ENCODE assay signal across 9 cellular contexts in genomic region chr3:146640955-146641867, GRCh38. TPM values are rescaled to one million over a fixed set of nuclear protein-coding genes. Genes with fewer than 3 reads are reported as not detected.
DNase-seq lines count a peak whose midpoint lies in the region; ATAC-seq, FAIRE-seq and TF ChIP-seq lines count a peak whose summit lies in the region.
"Had no signal": no experiment of that assay in that cellular context is flagged by ENCODE, and none has a peak within 500 bp of the region (broad histone marks: within the 10 kb centered on the region; RNA-seq: fewer than 3 reads in every experiment).

No MANE protein-coding gene starts in this region.

- peak; percentile 39 for ATAC-seq in CD4-positive, alpha-beta T cell (ENCODE audit: poor library complexity)
- ATAC-seq in HG02970 (IDR thresholded peaks at IDR 0.05; ENCODE audit: low FRiP score, unreplicated experiment) (peak; percentile 66), upper lobe of right lung (peak; percentile 61)
- ATAC-seq in activated CD8-positive, alpha-beta T cell treated with anti-CD3 and anti-CD28 coated beads for 36 hours: peak; percentile 70

- peak; percentile 22 for TF ChIP-seq CTCF in CD4-positive, alpha-beta T cell (IDR thresholded peaks at IDR 0.05)
- peak; percentile 59 for TF ChIP-seq CTCF in activated CD8-positive, alpha-beta T cell treated with anti-CD3 and anti-CD28 coated beads for 36 hours (IDR thresholded peaks at IDR 0.05)
- TF ChIP-seq CTCF in upper lobe of right lung (IDR thresholded peaks at IDR 0.05) (peak; percentile 48), tibial artery (IDR thresholded peaks at IDR 0.05) (no peak)

- H3K4me3 ChIP-seq in upper lobe of right lung (no peak overlapping the region), tibial artery (no peak overlapping the region)

- H3K27ac Mint-ChIP-seq in CD4-positive, alpha-beta T cell: no peak overlapping the region
- no peak overlapping the region for H3K27ac Mint-ChIP-seq in activated CD8-positive, alpha-beta T cell treated with anti-CD3 and anti-CD28 coated beads for 36 hours
- H3K27ac Mint-ChIP-seq in immature natural killer cell: no peak overlapping the region
- H3K27ac Mint-ChIP-seq: activated B cell treated with CpG ODN at 0.5 μM for 24 hours had no signal

- H3K36me3 ChIP-seq in upper lobe of right lung: no peaks in the 10 kb centered on the region
- H3K36me3 ChIP-seq in tibial artery: no peaks in the 10 kb centered on the region

- no peaks in the 10 kb centered on the region for H3K27me3 Mint-ChIP-seq in CD4-positive, alpha-beta T cell
- H3K27me3 Mint-ChIP-seq in activated CD8-positive, alpha-beta T cell treated with anti-CD3 and anti-CD28 coated beads for 36 hours: peaks cover 4% of the 10 kb centered on the region
- peaks cover under 1 to 4% (median 2%) of the 10 kb centered on the region in 3 donors for H3K27me3 Mint-ChIP-seq in immature natural killer cell (ENCODE audit: low read depth in 3 of 3)
- H3K27me3 Mint-ChIP-seq: activated B cell treated with CpG ODN at 0.5 μM for 24 hours had no signal

- no peaks in the 10 kb centered on the region for H3K36me3 Mint-ChIP-seq in CD4-positive, alpha-beta T cell (ENCODE audit: low read depth)
- H3K36me3 Mint-ChIP-seq in activated CD8-positive, alpha-beta T cell treated with anti-CD3 and anti-CD28 coated beads for 36 hours (ENCODE audit: low read depth): no peaks in the 10 kb centered on the region
- no peaks in the 10 kb centered on the region for H3K36me3 Mint-ChIP-seq in immature natural killer cell

- H3K4me1 ChIP-seq in upper lobe of right lung (no peaks in the 10 kb centered on the region), tibial artery (no peaks in the 10 kb centered on the region)

- CTCF ChIA-PET in CD4-positive, alpha-beta T cell (lab: Charles Lee): no interaction called here
- CTCF ChIA-PET in activated CD8-positive, alpha-beta T cell treated with anti-CD3 and anti-CD28 coated beads for 36 hours (lab: Charles Lee): interaction anchor here (0.6 to 1.8 kb wide), 4 partner anchors 10 to 576 kb away, joined by 3 to 5 read pairs (median 4); no protein-coding TSS in a partner anchor

- POLR2A ChIA-PET in CD4-positive, alpha-beta T cell (lab: Charles Lee): no interaction called here
- POLR2A ChIA-PET in activated CD8-positive, alpha-beta T cell treated with anti-CD3 and anti-CD28 coated beads for 36 hours (lab: Charles Lee): no interaction called here

- DNase-seq in CD4-positive, alpha-beta T cell: no peak
- DNase-seq in GM18507 (ENCODE audit: extremely low spot score, insufficient read length, low read depth): no peak
- peak; percentile 69 for DNase-seq in NCI-H146 treated with DMSO at 0.1 percent for 48 hours (lab: John Stamatoyannopoulos, UW; ENCODE audit: unreplicated experiment)
- peak; percentile 15 for DNase-seq in activated CD8-positive, alpha-beta T cell treated with anti-CD3 and anti-CD28 coated beads for 36 hours
- peak in 2 of 3 donors; percentile 3 to 5 for DNase-seq in immature natural killer cell
- DNase-seq in upper lobe of right lung: no peak
- no peak for DNase-seq in tibial artery
- DNase-seq: activated B cell treated with CpG ODN at 0.5 μM for 24 hours had no signal

- H3K27me3 ChIP-seq in CD4-positive, alpha-beta T cell (ENCODE audit: control insufficient read depth, insufficient read depth, low read length): no peaks in the 10 kb centered on the region
- H3K27me3 ChIP-seq in upper lobe of right lung: no peaks in the 10 kb centered on the region
- H3K27me3 ChIP-seq in tibial artery: no peaks in the 10 kb centered on the region

- intact Hi-C loops in CD4-positive, alpha-beta T cell (cut with DNase I, micrococcal nuclease): loop anchor here in 1 of 2 experiments (5.0 kb wide), 1 partner anchor 424 kb away; no protein-coding TSS in a partner anchor
- intact Hi-C loops in activated CD8-positive, alpha-beta T cell treated with anti-CD3 and anti-CD28 coated beads for 36 hours (cut with micrococcal nuclease): loop anchor here (5.0 kb wide), 1 partner anchor 424 kb away; no protein-coding TSS in a partner anchor
- intact Hi-C loops in upper lobe of right lung (cut with DNase I): no loop called here
- intact Hi-C loops in tibial artery (cut with DNase I; ENCODE audit: low total_unique reads): loop anchor here (10.0 kb wide), 1 partner anchor 426 kb away; no protein-coding TSS in a partner anchor

- no peak overlapping the region for H3K4me3 Mint-ChIP-seq in CD4-positive, alpha-beta T cell
- H3K4me3 Mint-ChIP-seq in activated CD8-positive, alpha-beta T cell treated with anti-CD3 and anti-CD28 coated beads for 36 hours: no peak overlapping the region
- no peak overlapping the region for H3K4me3 Mint-ChIP-seq in immature natural killer cell
- H3K4me3 Mint-ChIP-seq: activated B cell treated with CpG ODN at 0.5 μM for 24 hours had no signal

- H3K9me3 ChIP-seq in CD4-positive, alpha-beta T cell (ENCODE audit: control insufficient read depth, low read length): no peaks in the 10 kb centered on the region
- H3K9me3 ChIP-seq in upper lobe of right lung: no peaks in the 10 kb centered on the region
- no peaks in the 10 kb centered on the region for H3K9me3 ChIP-seq in tibial artery

- H3K4me1 Mint-ChIP-seq in CD4-positive, alpha-beta T cell (ENCODE audit: low read depth): no peaks in the 10 kb centered on the region
- H3K4me1 Mint-ChIP-seq in activated CD8-positive, alpha-beta T cell treated with anti-CD3 and anti-CD28 coated beads for 36 hours (ENCODE audit: low read depth): no peaks in the 10 kb centered on the region
- no peaks in the 10 kb centered on the region for H3K4me1 Mint-ChIP-seq in immature natural killer cell
- H3K4me1 Mint-ChIP-seq: activated B cell treated with CpG ODN at 0.5 μM for 24 hours had no signal

- peak; percentile 74 for FAIRE-seq in GM18507 (lab: Jason Lieb, UNC)

- no peak overlapping the region for H3K27ac ChIP-seq in CD4-positive, alpha-beta T cell (ENCODE audit: low read depth, low read length)
- H3K27ac ChIP-seq in upper lobe of right lung (no peak overlapping the region), tibial artery (no peak overlapping the region)

- no peaks in the 10 kb centered on the region for H3K9me3 Mint-ChIP-seq in CD4-positive, alpha-beta T cell
- H3K9me3 Mint-ChIP-seq in activated CD8-positive, alpha-beta T cell treated with anti-CD3 and anti-CD28 coated beads for 36 hours: no peaks in the 10 kb centered on the region
- no peaks in the 10 kb centered on the region for H3K9me3 Mint-ChIP-seq in immature natural killer cell
- H3K9me3 Mint-ChIP-seq: activated B cell treated with CpG ODN at 0.5 μM for 24 hours had no signal

RNA-seq across cellular contexts. Expression of gene PLSCR5, which starts 36.1 kb away (rescaled TPM):
- not detected for total RNA-seq in CD4-positive, alpha-beta T cell
- not detected for total RNA-seq in activated CD8-positive, alpha-beta T cell treated with anti-CD3 and anti-CD28 coated beads for 36 hours
- polyA plus RNA-seq in immature natural killer cell: not detected
- not detected for total RNA-seq in upper lobe of right lung
- total RNA-seq: activated B cell treated with CpG ODN at 0.5 μM for 24 hours had no signal

Comparison
In these comparisons a context has a peak if more than half of its experiments do, and no peak if none do; other contexts are left out.
1. DNase-seq: peak in NCI-H146 treated with DMSO at 0.1 percent for 48 hours (single experiment), activated CD8-positive, alpha-beta T cell treated with anti-CD3 and anti-CD28 coated beads for 36 hours (single experiment) and immature natural killer cell (2 of 3); none in CD4-positive, alpha-beta T cell (0 of 10), GM18507 (single experiment), upper lobe of right lung (single experiment) and tibial artery (0 of 2).
2. CTCF ChIP-seq: peak in CD4-positive, alpha-beta T cell (single experiment), activated CD8-positive, alpha-beta T cell treated with anti-CD3 and anti-CD28 coated beads for 36 hours (single experiment) and upper lobe of right lung (single experiment); none in tibial artery (0 of 2).
3. Peak in every context shown above with its lines, with median percentiles within 50 percentile points of each other: ATAC-seq.